ENCODE assay signal across 8 cellular contexts in genomic region chr12:63714409-63714808, GRCh38. TPM values are rescaled to one million over a fixed set of nuclear protein-coding genes. Genes with fewer than 3 reads are reported as not detected.
DNase-seq lines count a peak whose midpoint lies in the region; ATAC-seq, FAIRE-seq and TF ChIP-seq lines count a peak whose summit lies in the region.
"Not testable (repeated sequence)": the region's sequence is repeated elsewhere in the genome, so short reads cannot be mapped to it uniquely, and the experiment has no call there.
"Had no signal": no experiment of that assay in that cellular context is flagged by ENCODE, and none has a peak within 500 bp of the region (broad histone marks: within the 10 kb centered on the region; RNA-seq: fewer than 3 reads in every experiment).

No MANE protein-coding gene starts in this region.

- H4K91ac ChIP-seq in IMR-90 (ENCODE audit: insufficient read depth, low read depth, low read length), result not testable (repeated sequence)

- H3K27me3 Mint-ChIP-seq in activated CD8-positive, alpha-beta T cell treated with anti-CD3 and anti-CD28 coated beads for 36 hours; nephron progenitor cell (ENCODE audit: low read depth, poor library complexity): not testable (repeated sequence)

- CTCF ChIA-PET in IMR-90 (lab: Yijun Ruan, JAX); activated CD8-positive, alpha-beta T cell treated with anti-CD3 and anti-CD28 coated beads for 36 hours (lab: Charles Lee); K562 (lab: Yijun Ruan, JAX; ENCODE audit: low intra/inter-chr PET ratio): not testable (repeated sequence)

- peaks cover 35% of the 10 kb centered on the region for H3K4me1 Mint-ChIP-seq in activated CD8-positive, alpha-beta T cell treated with anti-CD3 and anti-CD28 coated beads for 36 hours (ENCODE audit: low read depth)
- not testable (repeated sequence) for H3K4me1 Mint-ChIP-seq in nephron progenitor cell

- H3K79me2 ChIP-seq in K562 (ENCODE audit: control insufficient read depth, insufficient read depth, low read length), result not testable (repeated sequence)

- H4K20me1 ChIP-seq in IMR-90 (ENCODE audit: insufficient read depth, low read length); K562 (replicated peaks; ENCODE audit: control insufficient read depth, insufficient read depth, low read length): not testable (repeated sequence)

- peak overlapping the region; percentile 35 for H3K27ac Mint-ChIP-seq in activated CD8-positive, alpha-beta T cell treated with anti-CD3 and anti-CD28 coated beads for 36 hours
- H3K27ac Mint-ChIP-seq in activated naive CD4-positive, alpha-beta T cell treated with anti-CD3 and anti-CD28 coated beads, Interleukin-2, amount 50 U/mL, for 72 hours, result peak overlapping the region; percentile 44 to 58
- H3K27ac Mint-ChIP-seq in nephron progenitor cell, result peak overlapping the region; percentile 26

- TF ChIP-seq EP300 in K562 (IDR thresholded peaks at IDR 0.05; ENCODE audit: low read length), result not testable (repeated sequence)

- POLR2A ChIA-PET in IMR-90 (lab: Charles Lee; ENCODE audit: unreplicated experiment); activated CD8-positive, alpha-beta T cell treated with anti-CD3 and anti-CD28 coated beads for 36 hours (lab: Charles Lee); K562 (lab: Yijun Ruan, JAX): not testable (repeated sequence)

- H3K9me3 Mint-ChIP-seq in activated CD8-positive, alpha-beta T cell treated with anti-CD3 and anti-CD28 coated beads for 36 hours; activated naive CD4-positive, alpha-beta T cell treated with anti-CD3 and anti-CD28 coated beads, Interleukin-2, amount 50 U/mL, for 72 hours; nephron progenitor cell: not testable (repeated sequence)

- H3K4me1 ChIP-seq in IMR-90 (ENCODE audit: control insufficient read depth, insufficient read depth, low read length); K562 (replicated peaks in 1 of 2; ENCODE audit: control insufficient read depth in 2 of 2, insufficient read depth in 2 of 2, low read length in 2 of 2): not testable (repeated sequence)

- not testable (repeated sequence) for H3K79me1 ChIP-seq in IMR-90 (ENCODE audit: low read depth in 1 of 2, low read length in 2 of 2)

- H2BK15ac ChIP-seq in IMR-90 (ENCODE audit: low read depth, low read length), result not testable (repeated sequence)

- not testable (repeated sequence) for TF ChIP-seq CTCF in IMR-90 (conservative IDR thresholded peaks at IDR 0.05; ENCODE audit: low read depth, low read length); VCaP (conservative IDR thresholded peaks at IDR 0.05); activated CD8-positive, alpha-beta T cell treated with anti-CD3 and anti-CD28 coated beads for 36 hours (IDR thresholded peaks at IDR 0.05); K562 (IDR thresholded peaks at IDR 0.05 in 2 of 3, conservative IDR thresholded peaks at IDR 0.05 in 1 of 3; ENCODE audit: insufficient read depth in 2 of 3, low read depth in 1 of 3, low read length in 3 of 3); nephron progenitor cell (IDR thresholded peaks at IDR 0.05)

- not testable (repeated sequence) for H4K8ac ChIP-seq in IMR-90 (ENCODE audit: low read depth in 2 of 2, low read length in 2 of 2)

- not testable (repeated sequence) for H3K4ac ChIP-seq in IMR-90 (ENCODE audit: low read depth, low read length)

- H3K36me3 Mint-ChIP-seq in activated CD8-positive, alpha-beta T cell treated with anti-CD3 and anti-CD28 coated beads for 36 hours (ENCODE audit: low read depth); activated naive CD4-positive, alpha-beta T cell treated with anti-CD3 and anti-CD28 coated beads, Interleukin-2, amount 50 U/mL, for 72 hours; nephron progenitor cell (ENCODE audit: low read depth): not testable (repeated sequence)

- not testable (repeated sequence) for ATAC-seq in IMR-90 (ENCODE audit: low read depth); activated CD8-positive, alpha-beta T cell treated with anti-CD3 and anti-CD28 coated beads for 36 hours; activated naive CD4-positive, alpha-beta T cell treated with anti-CD3 and anti-CD28 coated beads, Interleukin-2, amount 50 U/mL, for 72 hours; K562
- ATAC-seq in stimulated activated naive CD8-positive, alpha-beta T cell treated with anti-CD3 and anti-CD28 coated beads, Interleukin-15, Interleukin-2, amounts not matched to agents 100 U/mL and 50 U/mL, for 24 hours, result peak; percentile 25

- not testable (repeated sequence) for H3K27ac ChIP-seq in IMR-90 (ENCODE audit: insufficient read depth, low read length); K562 (ENCODE audit: extremely low read depth, low read depth, low read length)
- H3K27ac ChIP-seq in VCaP, result peak overlapping the region; percentile 39

- not testable (repeated sequence) for H2AFZ ChIP-seq in IMR-90 (replicated peaks; ENCODE audit: low read length, poor library complexity); K562 (ENCODE audit: low read depth, low read length)

- H2AK5ac ChIP-seq in IMR-90 (ENCODE audit: low read depth, low read length), result not testable (repeated sequence)

- not testable (repeated sequence) for H3K9ac ChIP-seq in IMR-90 (ENCODE audit: low read depth, low read length); K562 (ENCODE audit: insufficient read depth in 1 of 2, low read depth in 2 of 2, low read length in 2 of 2)

- not testable (repeated sequence) for H4K5ac ChIP-seq in IMR-90 (ENCODE audit: low read depth, low read length)

- not testable (repeated sequence) for H2AK9ac ChIP-seq in IMR-90 (replicated peaks; ENCODE audit: low read depth, low read length, poor library complexity)

- H3K18ac ChIP-seq in IMR-90 (ENCODE audit: low read depth, low read length), result not testable (repeated sequence)

- not testable (repeated sequence) for H3K23ac ChIP-seq in IMR-90 (ENCODE audit: low read depth, low read length)

- TF ChIP-seq POLR2A in IMR-90 (IDR thresholded peaks at IDR 0.05; ENCODE audit: low read depth, low read length); K562 (conservative IDR thresholded peaks at IDR 0.05): not testable (repeated sequence)

- not testable (repeated sequence) for H3K56ac ChIP-seq in IMR-90 (ENCODE audit: extremely low read depth, insufficient read depth, low read length)

- H3K9me3 ChIP-seq in IMR-90 (ENCODE audit: control insufficient read depth, insufficient read depth, low read length); K562 (replicated peaks; ENCODE audit: control insufficient read depth, insufficient read depth, low read depth, low read length): not testable (repeated sequence)

- not testable (repeated sequence) for H3K14ac ChIP-seq in IMR-90 (replicated peaks; ENCODE audit: low read depth, low read length)

- H3K4me3 ChIP-seq in IMR-90 (ENCODE audit: insufficient read depth, low read depth, low read length); K562: not testable (repeated sequence)

- H2BK20ac ChIP-seq in IMR-90 (ENCODE audit: low read depth, low read length), result not testable (repeated sequence)

- not testable (repeated sequence) for H3K27me3 ChIP-seq in IMR-90 (ENCODE audit: control insufficient read depth, insufficient read depth, low read length); K562 (ENCODE audit: control insufficient read depth in 2 of 2, insufficient read depth in 2 of 2, low read length in 2 of 2)

- in situ Hi-C loops in IMR-90 (cut with MboI; ENCODE audit: low sequenced_read_pairs); K562 (cut with MboI): not testable (repeated sequence)

- H2BK120ac ChIP-seq in IMR-90 (ENCODE audit: low read depth, low read length), result not testable (repeated sequence)

- BruUV-seq in IMR-90 (replicated peaks; lab: Mats Ljungman, UMichigan); K562 (replicated peaks; lab: Mats Ljungman, UMichigan): not testable (repeated sequence)

- not testable (repeated sequence) for H3K9me1 ChIP-seq in IMR-90 (ENCODE audit: insufficient read depth, low read length); K562 (ENCODE audit: control insufficient read depth, insufficient read depth, low read length)

- dilution Hi-C loops in IMR-90 (cut with HindIII; ENCODE audit: low sequenced_read_pairs, unreplicated experiment), result not testable (repeated sequence)

- DNase-seq in IMR-90; activated CD8-positive, alpha-beta T cell treated with anti-CD3 and anti-CD28 coated beads for 36 hours; activated naive CD4-positive, alpha-beta T cell treated with anti-CD3 and anti-CD28 coated beads, Interleukin-2, amount 50 U/mL, for 72 hours (ENCODE audit: low spot score in 2 of 2); K562 (ENCODE audit: extremely low read depth in 1 of 4, low spot score in 3 of 4); nephron progenitor cell: not testable (repeated sequence)
- peak; percentile 9 for DNase-seq in stimulated activated naive CD8-positive, alpha-beta T cell treated with anti-CD3 and anti-CD28 coated beads, Interleukin-15, Interleukin-2, amounts not matched to agents 100 U/mL and 50 U/mL, for 24 hours

- not testable (repeated sequence) for FAIRE-seq in K562 (lab: Jason Lieb, UNC)

- WGBS in IMR-90 (ENCODE audit: extremely low coverage in 2 of 2, insufficient read length in 1 of 2), 2 experiments, result no CpG with 5 or more reads among the region's 1 CpG
- 7% methylated on average over 1 of the region's 1 CpG for WGBS in K562 (ENCODE audit: insufficient coverage, low coverage, missing lambda C conversion rate)

- not testable (repeated sequence) for H3K4me3 Mint-ChIP-seq in activated CD8-positive, alpha-beta T cell treated with anti-CD3 and anti-CD28 coated beads for 36 hours; nephron progenitor cell

- intact Hi-C loops in IMR-90 (cut with micrococcal nuclease); activated CD8-positive, alpha-beta T cell treated with anti-CD3 and anti-CD28 coated beads for 36 hours (cut with micrococcal nuclease); K562 (cut with micrococcal nuclease): not testable (repeated sequence)

- not testable (repeated sequence) for H3K4me2 ChIP-seq in IMR-90 (ENCODE audit: low read depth, low read length); K562 (ENCODE audit: insufficient read depth, low read length)

- not testable (repeated sequence) for TF ChIP-seq RAD21 in IMR-90 (IDR thresholded peaks at IDR 0.05; ENCODE audit: low read length); K562 (CRISPR knock-in tag; conservative IDR thresholded peaks at IDR 0.05 in 1 of 2, IDR thresholded peaks at IDR 0.05 in 1 of 2)

- H2BK5ac ChIP-seq in IMR-90 (ENCODE audit: low read depth, low read length, poor library complexity, severe bottlenecking), result not testable (repeated sequence)

- H3K36me3 ChIP-seq in IMR-90 (ENCODE audit: control insufficient read depth, insufficient read depth, low read length); K562 (ENCODE audit: control insufficient read depth, insufficient read depth, low read length): not testable (repeated sequence)

RNA-seq across cellular contexts. Expression of gene DPY19L2, which starts 46.1 kb away (rescaled TPM):
- total RNA-seq in IMR-90 (2012; rRNA removed) (0.90 and 1.4 TPM in 2 replicates), K562 (2014; rRNA removed) (0.05 TPM in 1 of 2 replicates, not detected in the other), K562 (2014; rRNA removed; fragmentation: Illumina TruSeq; extraction: Trizol) (0.11 and 0.32 TPM in 2 replicates), K562 (2015; rRNA removed; fragmentation: Illumina TruSeq; extraction: Trizol) (0.15 TPM in 1 of 2 replicates, not detected in the other), K562 (2021) (0.13 and 0.18 TPM in 2 replicates)
- polyA plus RNA-seq in IMR-90 (2012; rRNA removed) (0.90 and 1.6 TPM in 2 replicates), K562 (2011; rRNA removed) (0.15 TPM in 1 of 2 replicates, not detected in the other), K562 (2014; fragmentation: Illumina TruSeq; extraction: Trizol) (0.13 and 0.14 TPM in 2 replicates), K562 (2014; fragmentation: Nextera tagmentation; extraction: Ambion mirVana) (under 1 TPM in 1 of 2 experiments, not detected in 1; 0.06 TPM), K562 (2014; rRNA removed) (0.07 and 0.13 TPM in 2 replicates)
- 0.08 and 0.42 TPM in 2 replicates for polyA plus RNA-seq in IMR-90 (2012; cell fraction: cytosol; rRNA removed)
- 2.6 and 17.8 TPM in 2 replicates for polyA plus RNA-seq in IMR-90 (2012; cell fraction: nucleus; rRNA removed; ENCODE audit: low replicate concordance)
- 1 to 10 TPM; 6.1 to 6.4 TPM for total RNA-seq in activated CD8-positive, alpha-beta T cell treated with anti-CD3 and anti-CD28 coated beads for 36 hours
- total RNA-seq in activated naive CD4-positive, alpha-beta T cell treated with anti-CD3 and anti-CD28 coated beads, Interleukin-2, amount 50 U/mL, for 72 hours, result 1 to 10 TPM in 1 of 2 donors, not detected in 1; 3.8 TPM
- total RNA-seq in K562 (2011; cell fraction: chromatin; rRNA removed; ENCODE audit: low replicate concordance), result 0.07 and 0.83 TPM in 2 replicates
- total RNA-seq in K562 (2011; cell fraction: nucleolus; rRNA removed), result 0.66 TPM in 1 of 2 replicates, not detected in the other
- not detected in 2 replicates for total RNA-seq in K562 (2011; cell fraction: nucleoplasm; rRNA removed)
- 0.09 TPM in 1 of 2 replicates, not detected in the other for polyA plus RNA-seq in K562 (2011; cell fraction: cytosol; rRNA removed)
- polyA plus RNA-seq in K562 (2011; cell fraction: nucleus; rRNA removed), result 0.21 and 0.48 TPM in 2 replicates
- polyA plus RNA-seq in K562 (2012), result 0.13 and 0.36 TPM in 2 replicates
- polyA minus RNA-seq in K562 (2011; rRNA and poly(A)+ RNA removed), result not detected in 2 replicates
- not detected in 2 replicates for polyA minus RNA-seq in K562 (2011; cell fraction: cytosol; rRNA and poly(A)+ RNA removed)
- polyA minus RNA-seq in K562 (2011; cell fraction: nucleus; rRNA and poly(A)+ RNA removed), result not detected in 2 replicates
- polyA plus RNA-seq: CD14-positive monocyte had no signal
